12 cellular contexts compared by ENCODE assay signal in genomic region chr15:30885814-30886213, GRCh38. TPM values are rescaled to one million over a fixed set of nuclear protein-coding genes. Genes with fewer than 3 reads are reported as not detected.
A peak's percentile ranks its signal among the peaks of the same experiment; 100 is the strongest.
DNase-seq lines count a peak whose midpoint lies in the region; ATAC-seq, FAIRE-seq and TF ChIP-seq lines count a peak whose summit lies in the region.
"Had no signal": no experiment of that assay in that cellular context is flagged by ENCODE, and none has a peak within 500 bp of the region (broad histone marks: within the 10 kb centered on the region; RNA-seq: fewer than 3 reads in every experiment).

No MANE protein-coding gene starts in this region.

- no TSS peak for BruUV-seq in HepG2 (replicated peaks; lab: Mats Ljungman, UMichigan)

- TF ChIP-seq RAD21 in HepG2 (CRISPR knock-in tag; IDR thresholded peaks at IDR 0.05), result no peak

- H3K79me2 ChIP-seq in HepG2 (ENCODE audit: insufficient read depth, low read length), result no peaks in the 10 kb centered on the region

- no peak overlapping the region for H3K9ac ChIP-seq in HepG2 (ENCODE audit: insufficient read depth, low read depth, low read length)

- intact Hi-C loops in HepG2 (cut with micrococcal nuclease; ENCODE audit: unreplicated experiment), result no loop called here
- intact Hi-C loops in lower leg skin (cut with DNase I; ENCODE audit: low total_unique reads), result no loop called here

- H3K4me2 ChIP-seq in HepG2 (ENCODE audit: low read depth, low read length), result no peak overlapping the region
- H3K4me2 ChIP-seq: PC-9 had no signal

- no peaks in the 10 kb centered on the region for H3K36me3 ChIP-seq in HepG2 (replicated peaks in 1 of 2; ENCODE audit: control insufficient read depth in 1 of 2, insufficient read depth in 2 of 2, low read length in 2 of 2)

- H3K27me3 ChIP-seq in HepG2 (ENCODE audit: control insufficient read depth in 1 of 2, insufficient read depth in 2 of 2, low read length in 2 of 2), result no peaks in the 10 kb centered on the region

- no peaks in the 10 kb centered on the region for H4K20me1 ChIP-seq in HepG2 (ENCODE audit: insufficient read depth, low read length)

- CTCF ChIA-PET in HepG2 (lab: Yijun Ruan, JAX; ENCODE audit: low intra/inter-chr PET ratio, low total read pairs), result no interaction called here

- no peaks in the 10 kb centered on the region for H3K9me3 ChIP-seq in HepG2 (ENCODE audit: low read length)

- TF ChIP-seq EP300 in HepG2 (IDR thresholded peaks at IDR 0.05; ENCODE audit: low read depth in 2 of 2, low read length in 2 of 2), result no peak
- TF ChIP-seq EP300 in HepG2 (CRISPR knock-in tag; IDR thresholded peaks at IDR 0.05; ENCODE audit: borderline replicate concordance), result no peak

- H3K27ac ChIP-seq in HepG2 (ENCODE audit: extremely low read length, insufficient read depth, low read length), result no peak overlapping the region
- H3K27ac ChIP-seq: PC-9 had no signal

- TF ChIP-seq CTCF in HepG2 (CRISPR knock-in tag; IDR thresholded peaks at IDR 0.05) (no peak), lower leg skin (IDR thresholded peaks at IDR 0.05) (no peak), GM13977 (IDR thresholded peaks at IDR 0.05; ENCODE audit: extremely low read depth, insufficient read depth, missing control alignments) (no peak)

- WGBS in HepG2 (ENCODE audit: low lambda C conversion rate), result 0% methylated on average over 1 of the region's 1 CpG
- WGBS in lower leg skin, 2 donors, result 85 to 91% methylated on average over 1 of the region's 1 CpG

- H2AFZ ChIP-seq in HepG2 (ENCODE audit: low read length), result no peak overlapping the region
- H2AFZ ChIP-seq: PC-9 had no signal

- H3K4me1 ChIP-seq in HepG2 (ENCODE audit: insufficient read depth, low read length), result no peaks in the 10 kb centered on the region

- in situ Hi-C loops in HepG2 (cut with HindIII; ENCODE audit: extremely low pct_ligation_motif_present, low pct_unique_long_range_greater_than_20kb) (no loop called here), GM13977 (cut with MboI; ENCODE audit: low pct_unique_long_range_greater_than_20kb, low sequenced_read_pairs, unreplicated experiment) (loop anchor here (25.0 kb wide), 1 partner anchor 224 kb away; no protein-coding TSS in a partner anchor)

- H3K4me3 ChIP-seq in HepG2 (replicated peaks in 1 of 3; ENCODE audit: insufficient read depth in 1 of 3, low read depth in 2 of 3, low read length in 3 of 3) (no peak overlapping the region), lower leg skin (ENCODE audit: low read depth, poor library complexity, severe bottlenecking) (no peak overlapping the region)
- H3K4me3 ChIP-seq: PC-9 had no signal

- TF ChIP-seq POLR2A in HepG2 (IDR thresholded peaks at IDR 0.05; ENCODE audit: insufficient read depth in 1 of 2, low read depth in 2 of 2, low read length in 2 of 2) (no peak), lower leg skin (IDR thresholded peaks at IDR 0.05) (no peak)

- ATAC-seq in HepG2, result peak; percentile 74
- no peak for ATAC-seq in GM21619 (IDR thresholded peaks at IDR 0.05; ENCODE audit: unreplicated experiment)
- ATAC-seq in GM21717 (IDR thresholded peaks at IDR 0.05; ENCODE audit: unreplicated experiment), result no peak

- POLR2A ChIA-PET in HepG2 (lab: Yijun Ruan, JAX), result no interaction called here

- DNase-seq in GM03348 (ENCODE audit: low spot score) (peak; percentile 31), NAMALWA (ENCODE audit: low spot score) (peak; percentile 6), ecto neural progenitor cell (ENCODE audit: low spot score) (peak; percentile 55), HepG2 (ENCODE audit: low spot score) (peak; percentile 3), lower leg skin (ENCODE audit: low spot score in 2 of 2) (no peak), GM13977 (ENCODE audit: low spot score) (no peak)
- DNase-seq: amniotic stem cell, NCI-H2227 treated with DMSO at 0.1 percent for 48 hours, PC-9, T-helper 9 cell had no signal

- FAIRE-seq in HepG2 (lab: Jason Lieb, UNC), result no peak

TF ChIP-seq in HepG2, 621 proteins besides CTCF, POLR2A, EP300 and RAD21:
- TF ChIP-seq SALL1 (CRISPR knock-in tag; IDR thresholded peaks at IDR 0.05) (peak; percentile 42), ZNF660 (CRISPR knock-in tag; IDR thresholded peaks at IDR 0.05; ENCODE audit: borderline replicate concordance, low read depth) (no peak), MIER2 (CRISPR knock-in tag; IDR thresholded peaks at IDR 0.05) (peak; percentile 96), SKI (IDR thresholded peaks at IDR 0.05; ENCODE audit: partially characterized antibody) (no peak), REST (IDR thresholded peaks at IDR 0.05; ENCODE audit: borderline replicate concordance in 1 of 2, low read depth in 1 of 2, low read length in 2 of 2) (peak; percentile 82 to 95), ZBTB43 (CRISPR knock-in tag; conservative IDR thresholded peaks at IDR 0.05) (0 out of 2 replicates have a peak, but pooled peaks have one; percentile 31), EHMT2 (IDR thresholded peaks at IDR 0.05; ENCODE audit: borderline replicate concordance, low read depth, low read length) (peak; percentile 74)

RNA-seq across cellular contexts. Expression of gene FAN1, which starts 17.9 kb away (rescaled TPM):
- total RNA-seq in HepG2 (2016; rRNA removed; fragmentation: Illumina TruSeq; extraction: Trizol) (20.1 TPM in 2 replicates), lower leg skin (10 to 100 TPM; 11.7 to 19.4 (median 17.6) TPM)
- 4.1 and 4.4 TPM in 2 replicates for total RNA-seq in HepG2 (2016; cell fraction: cytosol; rRNA removed; fragmentation: Illumina TruSeq; extraction: Trizol; ENCODE audit: low read depth)
- total RNA-seq in HepG2 (2016; cell fraction: insoluble cytoplasmic fraction; rRNA removed; fragmentation: Illumina TruSeq; extraction: Trizol), result 19.9 and 22.2 TPM in 2 replicates
- 6.1 and 6.5 TPM in 2 replicates for total RNA-seq in HepG2 (2016; cell fraction: membrane; rRNA removed; fragmentation: Illumina TruSeq; extraction: Trizol)
- 26.9 and 28.2 TPM in 2 replicates for total RNA-seq in HepG2 (2016; cell fraction: nucleus; rRNA removed; fragmentation: Illumina TruSeq; extraction: Trizol)
- polyA plus RNA-seq in HepG2 (2011; rRNA removed), result 10.6 and 10.8 TPM in 2 replicates
- polyA plus RNA-seq in HepG2 (2011; cell fraction: cytosol; rRNA removed), result 3.8 and 4.4 TPM in 2 replicates
- 23.7 and 25.7 TPM in 2 replicates for polyA plus RNA-seq in HepG2 (2011; cell fraction: nucleus; rRNA removed)
- 10.8 and 11.8 TPM in 2 replicates for polyA plus RNA-seq in HepG2 (2012)
- 0.77 and 0.95 TPM in 2 replicates for polyA plus RNA-seq in HepG2 (2016; cell fraction: cytosol; fragmentation: Illumina TruSeq; extraction: Trizol; ENCODE audit: low read depth)
- 12.4 and 13.7 TPM in 2 replicates for polyA plus RNA-seq in HepG2 (2016; cell fraction: insoluble cytoplasmic fraction; fragmentation: Illumina TruSeq; extraction: Trizol; ENCODE audit: low read depth)
- 2.1 and 2.4 TPM in 2 replicates for polyA plus RNA-seq in HepG2 (2016; cell fraction: membrane; fragmentation: Illumina TruSeq; extraction: Trizol; ENCODE audit: low read depth)
- polyA plus RNA-seq in HepG2 (2016; cell fraction: nucleus; fragmentation: Illumina TruSeq; extraction: Trizol; ENCODE audit: insufficient read depth, low read depth), result 37.1 and 37.4 TPM in 2 replicates
- 8.0 and 13.8 TPM in 2 replicates for polyA minus RNA-seq in HepG2 (2011; rRNA and poly(A)+ RNA removed; ENCODE audit: low replicate concordance)
- 2.9 and 6.5 TPM in 2 replicates for polyA minus RNA-seq in HepG2 (2011; cell fraction: cytosol; rRNA and poly(A)+ RNA removed)
- polyA minus RNA-seq in HepG2 (2011; cell fraction: nucleus; rRNA and poly(A)+ RNA removed), result 27.3 and 28.8 TPM in 2 replicates

Comparison
In these comparisons a context has a peak if more than half of its experiments do, and no peak if none do; other contexts are left out.
1. DNase-seq: peak in GM03348 (single experiment), NAMALWA (single experiment), ecto neural progenitor cell (single experiment) and HepG2 (single experiment); none in lower leg skin (0 of 2) and GM13977 (single experiment).